ENCODE assay signal across 14 cellular contexts in the genomic region with DNA sequence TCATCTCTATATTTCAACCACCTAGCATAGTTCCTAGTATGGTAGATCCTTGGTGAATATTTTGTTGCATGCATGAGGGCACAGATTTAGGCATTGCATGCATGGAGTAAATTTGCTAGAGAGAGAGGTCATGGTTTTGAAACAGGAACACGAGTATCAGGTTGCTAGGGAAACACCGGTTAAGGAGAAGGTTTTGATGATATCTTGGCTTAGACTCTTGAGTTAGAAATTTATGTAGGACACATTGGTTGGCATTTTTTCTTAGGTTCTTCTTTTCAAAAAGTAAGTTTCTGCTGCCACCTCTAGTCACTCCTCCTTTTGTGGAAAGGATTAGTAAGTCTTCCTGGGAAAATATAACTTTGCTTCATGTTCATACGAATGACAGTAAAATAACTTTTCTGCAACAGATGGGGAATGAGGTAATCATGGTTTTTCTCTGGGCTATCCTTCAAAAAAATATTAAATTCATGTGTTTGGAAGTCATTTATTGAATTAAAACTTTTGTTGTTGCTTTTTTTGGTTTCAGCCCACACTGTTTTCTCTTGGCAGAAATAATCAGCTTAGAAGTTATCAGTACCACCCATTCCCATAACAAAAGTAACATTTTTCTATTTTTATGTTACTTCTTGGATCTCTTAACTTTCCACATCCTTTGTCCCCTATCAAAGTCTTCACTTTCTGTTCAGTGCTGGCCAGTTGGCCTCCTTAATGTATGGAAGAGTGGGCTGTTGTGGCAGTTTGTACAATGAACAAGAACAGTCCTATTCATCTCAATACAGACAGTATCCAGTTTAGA.
DNase-seq lines count a peak whose midpoint lies in the region; ATAC-seq and TF ChIP-seq lines count a peak whose summit lies in the region.
"Had no signal": no experiment of that assay in that cellular context is flagged by ENCODE, and none has a peak within 500 bp of the region (broad histone marks: within the 10 kb centered on the region; RNA-seq: fewer than 3 reads in every experiment).

No MANE protein-coding gene starts in this region.

- H3K4me2 ChIP-seq in GM23248 (ENCODE audit: unreplicated experiment), result no peak overlapping the region

- H2AFZ ChIP-seq in GM23248, result no peak overlapping the region

- in situ Hi-C loops in GM23248 (cut with MboI) (no loop called here), GM13976 (cut with MboI; ENCODE audit: low sequenced_read_pairs, unreplicated experiment) (no loop called here)

- H3K36me3 ChIP-seq in GM23248 (ENCODE audit: low read depth), result no peaks in the 10 kb centered on the region
- no peaks in the 10 kb centered on the region for H3K36me3 ChIP-seq in H7 (replicated peaks; ENCODE audit: control insufficient read depth, insufficient read depth, low read length)
- H3K36me3 ChIP-seq: ovary had no signal

- H3F3A ChIP-seq in GM23248 (ENCODE audit: insufficient read depth), result no peaks in the 10 kb centered on the region

- H3K4me1 ChIP-seq in GM23248 (ENCODE audit: insufficient read depth), result peaks cover 6% of the 10 kb centered on the region; the same call in 1 of the 2 replicates
- H3K4me1 ChIP-seq: spleen had no signal

- peak; percentile 66 for DNase-seq in AG09309 (ENCODE audit: low read depth)
- peak; percentile 23 for DNase-seq in GM23248
- no peak for DNase-seq in coronary artery (ENCODE audit: low spot score)
- DNase-seq in iris pigment epithelial cell (ENCODE audit: low read depth), result peak; percentile 29
- no peak for DNase-seq in NCI-H1105 (lab: John Stamatoyannopoulos, UW)
- DNase-seq in GM13976 (ENCODE audit: low spot score), result no peak
- DNase-seq in H7, result no peak
- DNase-seq: activated T-cell treated with anti-CD3 and anti-CD28 coated beads for 4 hours, NCI-H2227 treated with DMSO at 0.1 percent for 48 hours, ovary, spleen, substantia nigra, T-helper 1 cell had no signal

- H3K79me2 ChIP-seq in GM23248 (ENCODE audit: insufficient read depth), result no peaks in the 10 kb centered on the region

- H3K27ac ChIP-seq in GM23248, result no peak overlapping the region
- peak overlapping the region; percentile 40 to 49 for H3K27ac ChIP-seq in coronary artery
- H3K27ac ChIP-seq: ovary, spleen had no signal

- H3K27me3 ChIP-seq in GM23248 (replicated peaks; ENCODE audit: insufficient read depth) (no peaks in the 10 kb centered on the region), H7 (ENCODE audit: control insufficient read depth, insufficient read depth, low read length) (no peaks in the 10 kb centered on the region)
- H3K27me3 ChIP-seq: ovary, spleen had no signal

- H4K20me1 ChIP-seq in GM23248 (ENCODE audit: insufficient read depth), result no peaks in the 10 kb centered on the region

- 14 to 19% methylated on average over 3 of the region's 3 CpGs for WGBS in GM23248 (ENCODE audit: low coverage in 1 of 2, low lambda C conversion rate in 2 of 2, missing lambda C conversion rate in 2 of 2), 2 experiments

- no peaks in the 10 kb centered on the region for H3K9me3 ChIP-seq in GM23248 (ENCODE audit: low read depth)
- H3K9me3 ChIP-seq: ovary, spleen had no signal

- TF ChIP-seq CTCF in AG09309 (IDR thresholded peaks at IDR 0.05; ENCODE audit: control insufficient read depth, insufficient read depth, low read depth, low read length, missing control alignments) (no peak), coronary artery (IDR thresholded peaks at IDR 0.05) (no peak), GM13976 (IDR thresholded peaks at IDR 0.05; ENCODE audit: borderline replicate concordance, control extremely low read depth, extremely low read depth, insufficient read depth, missing control alignments) (no peak)

- H3K4me3 ChIP-seq in AG09309 (ENCODE audit: control insufficient read depth, low read depth, low read length), result no peak overlapping the region
- H3K4me3 ChIP-seq in GM23248, result no peak overlapping the region
- H3K4me3 ChIP-seq in coronary artery, result no peak overlapping the region
- no peak overlapping the region for H3K4me3 ChIP-seq in H7 (ENCODE audit: insufficient read depth, low read depth, low read length)
- H3K4me3 ChIP-seq: ovary, spleen had no signal

- no peaks in the 10 kb centered on the region for H3K9me2 ChIP-seq in GM23248 (ENCODE audit: insufficient read depth)

- no peak for ATAC-seq in GM21717 (IDR thresholded peaks at IDR 0.05; ENCODE audit: unreplicated experiment)

- no peak overlapping the region for H3K9ac ChIP-seq in GM23248

Comparison
In these comparisons a context has a peak if more than half of its experiments do, and no peak if none do; other contexts are left out.
1. DNase-seq: peak in AG09309 (single experiment), GM23248 (single experiment) and iris pigment epithelial cell (single experiment); none in coronary artery (single experiment), NCI-H1105 (single experiment), GM13976 (single experiment) and H7 (single experiment).